In genomic region chr12:112527501-112527900, GRCh38 we compare ENCODE assay signal across 28 cellular contexts.
"Had no signal": no experiment of that assay in that cellular context is flagged by ENCODE, and none has a peak within 500 bp of the region (broad histone marks: within the 10 kb centered on the region; RNA-seq: fewer than 3 reads in every experiment).

No MANE protein-coding gene starts in this region.

- H3K36me3 ChIP-seq: stomach, suprapubic skin, thoracic aorta, thyroid gland, tibial artery, tibial nerve, transverse colon, upper lobe of left lung, upper lobe of right lung, uterus, vagina had no signal

- DNase-seq: stimulated activated CD4-positive, alpha-beta T cell treated with anti-CD3 and anti-CD28 coated beads, Interleukin-2, amount 100 ng/mL, for 48 hours; stimulated activated CD4-positive, alpha-beta T cell treated with anti-CD3 and anti-CD28 coated beads, Interleukin-4, amount 100 ng/mL, for 1 hour; stimulated activated CD4-positive, alpha-beta T cell treated with anti-CD3 and anti-CD28 coated beads, Interleukin-4, amount 100 ng/mL, for 24 hours; stimulated activated CD4-positive, alpha-beta T cell treated with anti-CD3 and anti-CD28 coated beads, Interleukin-4, amount 100 ng/mL, for 4 hours; stimulated activated CD8-positive, alpha-beta memory T cell treated with anti-CD3 and anti-CD28 coated beads, Interleukin-4, amount 100 ng/mL, for 48 hours; stimulated activated naive CD4-positive, alpha-beta T cell; stimulated activated naive CD4-positive, alpha-beta T cell treated with Interleukin-2 at 50 U/mL for 16 hours; stimulated activated naive CD8-positive, alpha-beta T cell treated with anti-CD3 and anti-CD28 coated beads, Interleukin-15, amount 100 ng/mL, for 72 hours; stimulated activated naive CD8-positive, alpha-beta T cell treated with anti-CD3 and anti-CD28 coated beads, Interleukin-15, Interleukin-2, amounts not matched to agents 100 U/mL and 50 U/mL, for 24 hours; stomach; substantia nigra; testis; thyroid gland; tibial artery; transverse colon; trophoblast cell; upper lobe of left lung; upper lobe of right lung; uterus had no signal

- H3K9me3 Mint-ChIP-seq: stimulated activated effector memory CD8-positive, alpha-beta T cell treated with anti-CD3 and anti-CD28 coated beads, Interleukin-12 subunit alpha, Interleukin-12 subunit beta, amount 100 ng/mL, for 72 hours; stimulated activated naive CD8-positive, alpha-beta T cell treated with anti-CD3 and anti-CD28 coated beads, Interleukin-15, amount 100 ng/mL, for 72 hours; stimulated activated naive CD8-positive, alpha-beta T cell treated with anti-CD3 and anti-CD28 coated beads, Interleukin-15, Interleukin-2, amounts not matched to agents 100 ng/mL and 50 ng/mL, for 24 hours; type B pancreatic cell had no signal

- H3K9me3 ChIP-seq: stomach, suprapubic skin, testis, thoracic aorta, thyroid gland, tibial artery, transverse colon, upper lobe of left lung, upper lobe of right lung, uterus, vagina had no signal

- H3K27ac Mint-ChIP-seq: stimulated activated effector memory CD8-positive, alpha-beta T cell treated with anti-CD3 and anti-CD28 coated beads, Interleukin-12 subunit alpha, Interleukin-12 subunit beta, amount 100 ng/mL, for 72 hours; stimulated activated memory B cell treated with anti-CD40 and anti-IgM and Interleukin-4, amounts not matched to agents 10 μg/mL and 1 μg/mL and 100 μg/mL, for 72 hours; stimulated activated naive CD8-positive, alpha-beta T cell treated with anti-CD3 and anti-CD28 coated beads, Interleukin-15, amount 100 ng/mL, for 72 hours; stimulated activated naive CD8-positive, alpha-beta T cell treated with anti-CD3 and anti-CD28 coated beads, Interleukin-15, Interleukin-2, amounts not matched to agents 100 ng/mL and 50 ng/mL, for 24 hours; type B pancreatic cell had no signal

- H3K4me1 Mint-ChIP-seq: stimulated activated effector memory CD8-positive, alpha-beta T cell treated with anti-CD3 and anti-CD28 coated beads, Interleukin-12 subunit alpha, Interleukin-12 subunit beta, amount 100 ng/mL, for 72 hours; stimulated activated memory B cell treated with anti-CD40 and anti-IgM and Interleukin-4, amounts not matched to agents 10 μg/mL and 1 μg/mL and 100 μg/mL, for 72 hours; stimulated activated naive CD8-positive, alpha-beta T cell treated with anti-CD3 and anti-CD28 coated beads, Interleukin-15, amount 100 ng/mL, for 72 hours had no signal

- ATAC-seq: stimulated activated effector memory CD8-positive, alpha-beta T cell treated with anti-CD3 and anti-CD28 coated beads, Interleukin-12 subunit alpha, Interleukin-12 subunit beta, amount 100 ng/mL, for 72 hours; stimulated activated memory B cell treated with anti-CD40 and anti-IgM and Interleukin-4, amounts not matched to agents 10 μg/mL and 1 μg/mL and 100 μg/mL, for 72 hours; stimulated activated naive CD8-positive, alpha-beta T cell treated with anti-CD3 and anti-CD28 coated beads, Interleukin-15, amount 100 ng/mL, for 72 hours; stimulated activated naive CD8-positive, alpha-beta T cell treated with anti-CD3 and anti-CD28 coated beads, Interleukin-15, Interleukin-2, amounts not matched to agents 100 U/mL and 50 U/mL, for 24 hours; upper lobe of right lung had no signal

- H3K27me3 Mint-ChIP-seq: stimulated activated naive CD8-positive, alpha-beta T cell treated with anti-CD3 and anti-CD28 coated beads, Interleukin-15, amount 100 ng/mL, for 72 hours had no signal

- H3K4me1 ChIP-seq: stomach, suprapubic skin, testis, thyroid gland, tibial artery, tibial nerve, transverse colon, upper lobe of left lung, upper lobe of right lung, uterus, vagina had no signal

- H3K4me3 Mint-ChIP-seq: stimulated activated effector memory CD8-positive, alpha-beta T cell treated with anti-CD3 and anti-CD28 coated beads, Interleukin-12 subunit alpha, Interleukin-12 subunit beta, amount 100 ng/mL, for 72 hours; stimulated activated memory B cell treated with anti-CD40 and anti-IgM and Interleukin-4, amounts not matched to agents 10 μg/mL and 1 μg/mL and 100 μg/mL, for 72 hours; stimulated activated naive CD8-positive, alpha-beta T cell treated with anti-CD3 and anti-CD28 coated beads, Interleukin-15, amount 100 ng/mL, for 72 hours; stimulated activated naive CD8-positive, alpha-beta T cell treated with anti-CD3 and anti-CD28 coated beads, Interleukin-15, Interleukin-2, amounts not matched to agents 100 ng/mL and 50 ng/mL, for 24 hours; type B pancreatic cell had no signal

- FAIRE-seq: urothelium cell line had no signal

- H3K27me3 ChIP-seq: stomach, suprapubic skin, testis, thyroid gland, tibial artery, tibial nerve, transverse colon, upper lobe of left lung, upper lobe of right lung, uterus, vagina had no signal

- H3K4me3 ChIP-seq: stomach, suprapubic skin, testis, thoracic aorta, thyroid gland, tibial artery, tibial nerve, transverse colon, upper lobe of left lung, upper lobe of right lung, uterus, vagina had no signal

- H3K36me3 Mint-ChIP-seq: stimulated activated effector memory CD8-positive, alpha-beta T cell treated with anti-CD3 and anti-CD28 coated beads, Interleukin-12 subunit alpha, Interleukin-12 subunit beta, amount 100 ng/mL, for 72 hours; stimulated activated memory B cell treated with anti-CD40 and anti-IgM and Interleukin-4, amounts not matched to agents 10 μg/mL and 1 μg/mL and 100 μg/mL, for 72 hours; type B pancreatic cell had no signal

- H3K27ac ChIP-seq: stomach, suprapubic skin, testis, thoracic aorta, thyroid gland, tibial artery, tibial nerve, transverse colon, upper lobe of left lung, upper lobe of right lung, uterus, vagina had no signal
